Comparison of ENCODE assay signal across 8 cellular contexts in genomic region chr10:86711957-86712708, GRCh38. TPM values are rescaled to one million over a fixed set of nuclear protein-coding genes. Genes with fewer than 3 reads are reported as not detected.
DNase-seq lines count a peak whose midpoint lies in the region; ATAC-seq lines count a peak whose summit lies in the region.

No MANE protein-coding gene starts in this region.

- H3K4me3 ChIP-seq in muscle layer of duodenum (ENCODE audit: low read depth in 1 of 2, low read length in 2 of 2) = peak overlapping the region; percentile 62 to 68

- H3K4me1 ChIP-seq in muscle layer of duodenum (ENCODE audit: control insufficient read depth in 1 of 2, insufficient read depth in 2 of 2, low read length in 2 of 2) = peaks cover 4 to 19% of the 10 kb centered on the region in 2 donors

- no peaks in the 10 kb centered on the region for H3K36me3 ChIP-seq in muscle layer of duodenum (ENCODE audit: control insufficient read depth in 1 of 2, insufficient read depth in 2 of 2, low read length in 2 of 2)

- no peaks in the 10 kb centered on the region for H3K9me3 ChIP-seq in muscle layer of duodenum (ENCODE audit: control insufficient read depth in 1 of 2, low read length in 2 of 2)

- peak overlapping the region; percentile 93 for H3K27ac ChIP-seq in muscle layer of duodenum (ENCODE audit: low read length)

- DNase-seq in NCI-H748 (lab: John Stamatoyannopoulos, UW; ENCODE audit: unreplicated experiment) = peak; percentile 56
- DNase-seq in NCI-H748 treated with DMSO at 0.1 percent for 48 hours (lab: John Stamatoyannopoulos, UW) = no peak
- DNase-seq in SW480 (ENCODE audit: low spot score) = peak; percentile 16
- DNase-seq in epidermal melanocyte (ENCODE audit: insufficient read length, low spot score) = peak; percentile 52
- DNase-seq in dermis blood vessel endothelial cell = no peak

- ATAC-seq in GM19468 (IDR thresholded peaks at IDR 0.05; ENCODE audit: extremely low read depth, unreplicated experiment) (peak; percentile 22), HG03571 (IDR thresholded peaks at IDR 0.05; ENCODE audit: unreplicated experiment) (peak; percentile 15)

- H3K27me3 ChIP-seq in muscle layer of duodenum (ENCODE audit: low read depth, low read length) = no peaks in the 10 kb centered on the region

RNA-seq across cellular contexts. Expression of gene LDB3, which starts 43.8 kb away (rescaled TPM):
- total RNA-seq in dermis blood vessel endothelial cell = not detected in 2 replicates

RNA-seq across cellular contexts. Expression of gene BMPR1A, which starts 44.3 kb away (rescaled TPM):
- total RNA-seq in dermis blood vessel endothelial cell = 0.23 and 0.51 TPM in 2 replicates

RNA-seq across cellular contexts. Expression of gene OPN4, which starts 57.8 kb away (rescaled TPM):
- total RNA-seq in dermis blood vessel endothelial cell = not detected in 2 replicates

Comparison
In these comparisons a context has a peak if more than half of its experiments do, and no peak if none do; other contexts are left out.
1. DNase-seq: peak in NCI-H748 (single experiment), SW480 (single experiment) and epidermal melanocyte (single experiment); none in NCI-H748 treated with DMSO at 0.1 percent for 48 hours (single experiment) and dermis blood vessel endothelial cell (single experiment).